Comparison of ENCODE assay signal across 1 cellular context in the genomic region with DNA sequence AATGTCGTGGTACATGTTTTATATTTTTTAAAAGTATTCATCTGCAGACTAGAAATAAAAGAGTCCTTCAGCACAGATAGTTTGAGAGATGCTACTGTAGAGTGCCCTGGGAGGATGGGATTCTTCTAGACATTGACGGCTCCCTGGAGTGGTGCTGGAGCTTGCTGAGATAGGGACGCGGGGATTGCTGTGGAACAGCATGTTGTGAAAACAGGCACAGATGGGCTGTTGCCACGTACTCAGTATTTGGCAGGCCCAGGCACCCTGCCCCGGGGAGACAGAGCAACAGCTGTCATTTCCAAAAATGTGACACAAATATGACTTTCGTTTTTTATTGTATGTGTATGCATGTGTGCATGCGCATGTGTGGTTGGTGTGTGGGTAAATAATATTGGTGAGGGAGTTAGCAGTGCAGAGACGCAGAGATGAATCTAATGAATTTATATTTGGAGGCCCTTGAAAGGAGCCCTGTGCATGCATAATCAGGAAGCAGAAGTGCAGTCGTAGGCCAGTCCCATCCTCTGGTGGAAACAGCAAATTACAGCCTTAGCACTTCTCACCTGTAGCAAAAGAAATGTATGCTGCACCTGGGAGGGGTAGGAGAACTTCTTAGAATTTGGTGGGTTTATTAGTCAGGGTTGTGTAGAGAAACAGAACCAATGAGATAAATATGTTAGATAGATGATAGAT.
TF ChIP-seq lines count a peak whose summit lies in the region.

No MANE protein-coding gene starts in this region.

TF ChIP-seq in HepG2, 621 proteins besides CTCF, POLR2A, EP300 and RAD21 (continued from another document):
- TF ChIP-seq ZNF530 (CRISPR knock-in tag; IDR thresholded peaks at IDR 0.05; ENCODE audit: low read depth) = no peak
- TF ChIP-seq, protein P1, sequence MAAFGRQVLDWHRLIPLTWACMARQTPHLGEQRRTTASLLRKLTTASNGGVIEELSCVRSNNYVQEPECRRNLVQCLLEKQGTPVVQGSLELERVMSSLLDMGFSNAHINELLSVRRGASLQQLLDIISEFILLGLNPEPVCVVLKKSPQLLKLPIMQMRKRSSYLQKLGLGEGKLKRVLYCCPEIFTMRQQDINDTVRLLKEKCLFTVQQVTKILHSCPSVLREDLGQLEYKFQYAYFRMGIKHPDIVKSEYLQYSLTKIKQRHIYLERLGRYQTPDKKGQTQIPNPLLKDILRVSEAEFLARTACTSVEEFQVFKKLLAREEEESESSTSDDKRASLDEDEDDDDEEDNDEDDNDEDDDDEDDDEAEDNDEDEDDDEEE (CRISPR knock-in tag; IDR thresholded peaks at IDR 0.05) = 0 out of 2 replicates have a peak, but pooled peaks have one; percentile 36
